In genomic region chr11:131424257-131424876, GRCh38 we compare ENCODE assay signal across 2 cellular contexts. TPM values are rescaled to one million over a fixed set of nuclear protein-coding genes. Genes with fewer than 3 reads are reported as not detected.
"Had no signal": no experiment of that assay in that cellular context is flagged by ENCODE, and none has a peak within 500 bp of the region (broad histone marks: within the 10 kb centered on the region; RNA-seq: fewer than 3 reads in every experiment).

No MANE protein-coding gene starts in this region.

RNA-seq across cellular contexts. Expression of gene NTM, which starts 54.0 kb away (rescaled TPM):
- total RNA-seq: naive thymus-derived CD8-positive, alpha-beta T cell; natural killer cell treated with Interleukin-12 subunit alpha and Interleukin-12 subunit beta and Interleukin-15 and Interleukin-18, amount 100 ng/mL, for 72 hours had no signal
- polyA plus RNA-seq: naive thymus-derived CD8-positive, alpha-beta T cell had no signal
